In genomic region chr1:156337052-156337887, GRCh38 we compare ENCODE assay signal across 8 cellular contexts. TPM values are rescaled to one million over a fixed set of nuclear protein-coding genes. Genes with fewer than 3 reads are reported as not detected.
DNase-seq lines count a peak whose midpoint lies in the region; ATAC-seq, FAIRE-seq and TF ChIP-seq lines count a peak whose summit lies in the region.

No MANE protein-coding gene starts in this region.

- peaks cover 19% of the 10 kb centered on the region for H3K4me1 Mint-ChIP-seq in T-helper 2 cell treated with Interferon-gamma antibody and Interleukin-4, amounts not matched to agents 5 μg/mL and 100 μg/mL, for 36 hours (ENCODE audit: low read depth)

- peak overlapping the region; percentile 95 for H3K4me3 Mint-ChIP-seq in T-helper 2 cell treated with Interferon-gamma antibody and Interleukin-4, amounts not matched to agents 5 μg/mL and 100 μg/mL, for 36 hours

- ATAC-seq in HG03521 (IDR thresholded peaks at IDR 0.05; ENCODE audit: unreplicated experiment) (no peak), GM19397 (IDR thresholded peaks at IDR 0.05; ENCODE audit: unreplicated experiment) (no peak)

- H3K9me3 Mint-ChIP-seq in T-helper 2 cell treated with Interferon-gamma antibody and Interleukin-4, amounts not matched to agents 5 μg/mL and 100 μg/mL, for 36 hours: no peaks in the 10 kb centered on the region

- no peak for DNase-seq in H7
- DNase-seq in T-helper 2 cell treated with Interferon-gamma antibody and Interleukin-4, amounts not matched to agents 5 μg/mL and 100 μg/mL, for 36 hours (ENCODE audit: low spot score): peak; percentile 5
- DNase-seq in fibroblast of mammary gland (ENCODE audit: low read depth): peak; percentile 11
- DNase-seq in stimulated activated naive CD4-positive, alpha-beta T cell treated with Interleukin-2 at 50 U/mL for 16 hours (lab: John Stamatoyannopoulos, UW): no peak
- no peak for DNase-seq in D721Med (ENCODE audit: insufficient read length, low spot score)

- no peak for FAIRE-seq in D721Med (lab: Jason Lieb, UNC)

- H3K9ac ChIP-seq in rectal smooth muscle tissue (ENCODE audit: low read length): peak overlapping the region; percentile 82

- H3K27ac Mint-ChIP-seq in T-helper 2 cell treated with Interferon-gamma antibody and Interleukin-4, amounts not matched to agents 5 μg/mL and 100 μg/mL, for 36 hours: peak overlapping the region; percentile 98

- H3K4me1 ChIP-seq in rectal smooth muscle tissue (ENCODE audit: control insufficient read depth, insufficient read depth, low read length): peaks cover 8% of the 10 kb centered on the region

- H3K27ac ChIP-seq in rectal smooth muscle tissue (ENCODE audit: low read depth, low read length): peak overlapping the region; percentile 38

- peak overlapping the region; percentile 72 for H3K4me3 ChIP-seq in H7 (ENCODE audit: insufficient read depth, low read depth, low read length)
- peak overlapping the region; percentile 97 for H3K4me3 ChIP-seq in fibroblast of mammary gland (ENCODE audit: control insufficient read depth, low read depth, low read length)
- peak overlapping the region; percentile 100 for H3K4me3 ChIP-seq in rectal smooth muscle tissue (ENCODE audit: low read length)

- H3K36me3 ChIP-seq in H7 (replicated peaks; ENCODE audit: control insufficient read depth, insufficient read depth, low read length): peaks cover 26% of the 10 kb centered on the region
- peaks cover 13% of the 10 kb centered on the region for H3K36me3 ChIP-seq in rectal smooth muscle tissue (ENCODE audit: control insufficient read depth, insufficient read depth, low read length)

- H3K27me3 Mint-ChIP-seq in T-helper 2 cell treated with Interferon-gamma antibody and Interleukin-4, amounts not matched to agents 5 μg/mL and 100 μg/mL, for 36 hours (ENCODE audit: low read depth): no peaks in the 10 kb centered on the region

- no peak for TF ChIP-seq CTCF in fibroblast of mammary gland (conservative IDR thresholded peaks at IDR 0.05; ENCODE audit: control insufficient read depth, insufficient read depth, low read depth, low read length)
- TF ChIP-seq CTCF in D721Med (IDR thresholded peaks at IDR 0.05; ENCODE audit: insufficient read depth, missing control alignments): no peak

- H3K27me3 ChIP-seq in H7 (ENCODE audit: control insufficient read depth, insufficient read depth, low read length) (no peaks in the 10 kb centered on the region), rectal smooth muscle tissue (ENCODE audit: control insufficient read depth, insufficient read depth, low read length) (no peaks in the 10 kb centered on the region)

- peaks cover 43% of the 10 kb centered on the region for H3K36me3 Mint-ChIP-seq in T-helper 2 cell treated with Interferon-gamma antibody and Interleukin-4, amounts not matched to agents 5 μg/mL and 100 μg/mL, for 36 hours (ENCODE audit: low read depth)

RNA-seq across cellular contexts. Expression of gene CCT3, which starts 0.8 kb away (rescaled TPM):
- 826 and 946 TPM in 2 replicates for total RNA-seq in H7 (2014; rRNA removed; shearing (Covaris generic))

RNA-seq across cellular contexts. Expression of gene TSACC, which starts 1.1 kb away (rescaled TPM):
- total RNA-seq in H7 (2014; rRNA removed; shearing (Covaris generic)): 2.2 and 3.5 TPM in 2 replicates

RNA-seq across cellular contexts. Expression of gene RHBG, which starts 31.7 kb away (rescaled TPM):
- total RNA-seq in H7 (2014; rRNA removed; shearing (Covaris generic)): 0.69 and 1.3 TPM in 2 replicates

RNA-seq across cellular contexts. Expression of gene VHLL, which starts 38.2 kb away (rescaled TPM):
- total RNA-seq in H7 (2014; rRNA removed; shearing (Covaris generic)): not detected in 2 replicates

RNA-seq across cellular contexts. Expression of gene GLMP, which starts 41.8 kb away (rescaled TPM):
- 106 and 120 TPM in 2 replicates for total RNA-seq in H7 (2014; rRNA removed; shearing (Covaris generic))

Comparison
In these comparisons a context has a peak if more than half of its experiments do, and no peak if none do; other contexts are left out.
1. DNase-seq: peak in T-helper 2 cell treated with Interferon-gamma antibody and Interleukin-4, amounts not matched to agents 5 μg/mL and 100 μg/mL, for 36 hours (single experiment) and fibroblast of mammary gland (single experiment); none in H7 (single experiment), stimulated activated naive CD4-positive, alpha-beta T cell treated with Interleukin-2 at 50 U/mL for 16 hours (single experiment) and D721Med (single experiment).
2. Peak in every context shown above with its lines, with median percentiles within 50 percentile points of each other: H3K4me3 ChIP-seq.